Comparison of ENCODE assay signal across 8 cellular contexts in genomic region chr7:87934699-87935372, GRCh38. TPM values are rescaled to one million over a fixed set of nuclear protein-coding genes. Genes with fewer than 3 reads are reported as not detected.
DNase-seq lines count a peak whose midpoint lies in the region; ATAC-seq, FAIRE-seq and TF ChIP-seq lines count a peak whose summit lies in the region.

No MANE protein-coding gene starts in this region.

- H3K9me3 Mint-ChIP-seq in activated CD8-positive, alpha-beta T cell treated with anti-CD3 and anti-CD28 coated beads for 36 hours = no peaks in the 10 kb centered on the region
- H3K9me3 Mint-ChIP-seq in nephron = no peaks in the 10 kb centered on the region

- intact Hi-C loops in activated CD8-positive, alpha-beta T cell treated with anti-CD3 and anti-CD28 coated beads for 36 hours (cut with micrococcal nuclease) = loop anchor here (10.0 kb wide), 1 partner anchor 170 kb away; no protein-coding TSS in a partner anchor

- ATAC-seq in activated CD8-positive, alpha-beta T cell treated with anti-CD3 and anti-CD28 coated beads for 36 hours = peak; percentile 0
- ATAC-seq in HG03108 (IDR thresholded peaks at IDR 0.05; ENCODE audit: unreplicated experiment) = no peak

- H3K27ac Mint-ChIP-seq in activated CD8-positive, alpha-beta T cell treated with anti-CD3 and anti-CD28 coated beads for 36 hours = peak overlapping the region; percentile 50
- H3K27ac Mint-ChIP-seq in nephron = no peak overlapping the region

- DNase-seq in AG04449 (ENCODE audit: low read depth, low spot score) (no peak), GM12891 (ENCODE audit: insufficient read length, low spot score) (peak; percentile 25), LNCaP clone FGC (ENCODE audit: low read depth) (no peak), fibroblast of mammary gland (ENCODE audit: low read depth) (peak; percentile 19), HT-29 (ENCODE audit: low spot score) (no peak)
- peak; percentile 19 for DNase-seq in activated CD8-positive, alpha-beta T cell treated with anti-CD3 and anti-CD28 coated beads for 36 hours

- no peak for TF ChIP-seq POLR2A in GM12891 (IDR thresholded peaks at IDR 0.05; ENCODE audit: low read depth, low read length)

- H3K4me3 ChIP-seq in AG04449 (ENCODE audit: low read depth, low read length) (peak overlapping the region; percentile 66), LNCaP clone FGC (ENCODE audit: low read depth, low read length) (peak overlapping the region; percentile 72), fibroblast of mammary gland (ENCODE audit: control insufficient read depth, low read depth, low read length) (peak overlapping the region; percentile 61)

- peak; percentile 67 for FAIRE-seq in GM12891 (lab: Jason Lieb, UNC)

- peak overlapping the region; percentile 76 for H3K4me3 Mint-ChIP-seq in activated CD8-positive, alpha-beta T cell treated with anti-CD3 and anti-CD28 coated beads for 36 hours
- peak overlapping the region; percentile 88 to 95 (median 89) for H3K4me3 Mint-ChIP-seq in nephron

- TF ChIP-seq CTCF in AG04449 (IDR thresholded peaks at IDR 0.05; ENCODE audit: insufficient read depth, low read length, missing control alignments) (no peak), LNCaP clone FGC (IDR thresholded peaks at IDR 0.05; ENCODE audit: control insufficient read depth, extremely low read depth, insufficient read depth) (no peak), fibroblast of mammary gland (conservative IDR thresholded peaks at IDR 0.05; ENCODE audit: control insufficient read depth, insufficient read depth, low read depth, low read length) (no peak), nephron (IDR thresholded peaks at IDR 0.05; ENCODE audit: unreplicated experiment in 3 of 3) (no peak)
- TF ChIP-seq CTCF in activated CD8-positive, alpha-beta T cell treated with anti-CD3 and anti-CD28 coated beads for 36 hours (IDR thresholded peaks at IDR 0.05) = no peak

- peaks cover 4% of the 10 kb centered on the region for H3K27me3 Mint-ChIP-seq in activated CD8-positive, alpha-beta T cell treated with anti-CD3 and anti-CD28 coated beads for 36 hours
- H3K27me3 Mint-ChIP-seq in nephron (ENCODE audit: low read depth) = peaks cover 33% of the 10 kb centered on the region

- peaks cover 9% of the 10 kb centered on the region for H3K4me1 Mint-ChIP-seq in activated CD8-positive, alpha-beta T cell treated with anti-CD3 and anti-CD28 coated beads for 36 hours (ENCODE audit: low read depth)
- no peaks in the 10 kb centered on the region for H3K4me1 Mint-ChIP-seq in nephron

- CTCF ChIA-PET in AG04449 (lab: Yijun Ruan, JAX) = no interaction called here
- CTCF ChIA-PET in activated CD8-positive, alpha-beta T cell treated with anti-CD3 and anti-CD28 coated beads for 36 hours (lab: Charles Lee) = interaction anchor here (0.7 to 1.6 kb wide), 4 partner anchors 15 to 235 kb away, joined by 3 to 5 read pairs (median 3); no protein-coding TSS in a partner anchor

- POLR2A ChIA-PET in AG04449 (lab: Yijun Ruan, JAX) = no interaction called here
- POLR2A ChIA-PET in activated CD8-positive, alpha-beta T cell treated with anti-CD3 and anti-CD28 coated beads for 36 hours (lab: Charles Lee) = interaction anchor here (0.6 to 1.2 kb wide), 5 partner anchors 8 to 335 kb away, joined by 3 to 6 read pairs (median 4); no protein-coding TSS in a partner anchor

- peaks cover 2% of the 10 kb centered on the region for H3K36me3 Mint-ChIP-seq in activated CD8-positive, alpha-beta T cell treated with anti-CD3 and anti-CD28 coated beads for 36 hours (ENCODE audit: low read depth)
- peaks cover 7% of the 10 kb centered on the region for H3K36me3 Mint-ChIP-seq in nephron (ENCODE audit: low read depth)

TF ChIP-seq in GM12891, 5 proteins besides CTCF, POLR2A, EP300 and RAD21:
- TF ChIP-seq PAX5 (IDR thresholded peaks at IDR 0.05; ENCODE audit: insufficient read depth, low read length, severe bottlenecking) = no peak
- no peak for TF ChIP-seq POLR2AphosphoS5 (IDR thresholded peaks at IDR 0.05; ENCODE audit: low read depth, low read length)
- no peak for TF ChIP-seq SPI1 (IDR thresholded peaks at IDR 0.05; ENCODE audit: low read depth, low read length)
- no peak for TF ChIP-seq POU2F2 (IDR thresholded peaks at IDR 0.05; ENCODE audit: low read depth, low read length)
- no peak for TF ChIP-seq TAF1 (IDR thresholded peaks at IDR 0.05; ENCODE audit: low read depth, low read length)

RNA-seq across cellular contexts. Expression of gene ADAM22, which starts 0.8 kb away (rescaled TPM):
- polyA plus RNA-seq in GM12891 (2012; ENCODE audit: low read depth, missing spikeins) = 4.0 TPM
- 1 to 10 TPM; 2.3 to 3.0 TPM for total RNA-seq in activated CD8-positive, alpha-beta T cell treated with anti-CD3 and anti-CD28 coated beads for 36 hours
- 10.4 and 12.3 TPM in 2 replicates for total RNA-seq in HT-29 (2014; rRNA removed; shearing (Covaris generic))

RNA-seq across cellular contexts. Expression of gene DBF4, which starts 58.5 kb away (rescaled TPM):
- 24.7 TPM for polyA plus RNA-seq in GM12891 (2012; ENCODE audit: low read depth, missing spikeins)
- 10 to 100 TPM; 77.6 to 78.7 TPM for total RNA-seq in activated CD8-positive, alpha-beta T cell treated with anti-CD3 and anti-CD28 coated beads for 36 hours
- 44.5 and 48.2 TPM in 2 replicates for total RNA-seq in HT-29 (2014; rRNA removed; shearing (Covaris generic))

RNA-seq across cellular contexts. Expression of gene SLC25A40, which starts 58.7 kb away (rescaled TPM):
- polyA plus RNA-seq in GM12891 (2012; ENCODE audit: low read depth, missing spikeins) = 14.3 TPM
- total RNA-seq in activated CD8-positive, alpha-beta T cell treated with anti-CD3 and anti-CD28 coated beads for 36 hours = 10 to 100 TPM; 38.9 to 47.4 TPM
- total RNA-seq in HT-29 (2014; rRNA removed; shearing (Covaris generic)) = 5.9 and 14.6 TPM in 2 replicates

Comparison
In these comparisons a context has a peak if more than half of its experiments do, and no peak if none do; other contexts are left out.
1. DNase-seq: peak in GM12891 (single experiment), activated CD8-positive, alpha-beta T cell treated with anti-CD3 and anti-CD28 coated beads for 36 hours (single experiment) and fibroblast of mammary gland (single experiment); none in AG04449 (single experiment), LNCaP clone FGC (single experiment) and HT-29 (single experiment).
2. Peak in every context shown above with its lines, with median percentiles within 50 percentile points of each other: H3K4me3 ChIP-seq.